ENCODE assay signal across 19 cellular contexts in the genomic region with DNA sequence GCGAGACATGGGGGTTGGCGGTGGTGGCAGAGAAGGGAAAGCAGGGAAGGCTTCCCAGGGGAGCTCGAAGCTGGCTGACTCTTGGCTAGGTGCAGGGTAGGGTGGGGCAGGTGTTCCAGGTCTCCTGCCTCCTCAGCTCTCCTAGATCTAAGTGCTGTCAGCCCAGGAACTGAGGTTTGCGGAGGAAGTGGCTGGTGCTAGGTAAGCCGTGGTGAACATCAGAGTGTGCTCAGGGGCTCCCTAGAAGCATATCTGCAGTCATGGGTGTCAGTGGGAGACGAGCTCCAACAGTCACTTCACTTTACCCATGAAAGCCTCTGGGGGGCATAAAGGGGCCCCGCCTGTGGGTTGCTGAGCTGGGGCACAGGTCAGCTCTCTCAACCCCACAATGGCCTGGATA. TPM values are rescaled to one million over a fixed set of nuclear protein-coding genes. Genes with fewer than 3 reads are reported as not detected.
A peak's percentile ranks its signal among the peaks of the same experiment; 100 is the strongest.
DNase-seq lines count a peak whose midpoint lies in the region; ATAC-seq and TF ChIP-seq lines count a peak whose summit lies in the region.
"Had no signal": no experiment of that assay in that cellular context is flagged by ENCODE, and none has a peak within 500 bp of the region (broad histone marks: within the 10 kb centered on the region; RNA-seq: fewer than 3 reads in every experiment).

No MANE protein-coding gene starts in this region.

- no peak overlapping the region for H4K8ac ChIP-seq in neuronal stem cell (ENCODE audit: low read depth, low read length)

- no peak overlapping the region for H3K4me3 ChIP-seq in coronary artery
- no peak overlapping the region for H3K4me3 ChIP-seq in neuronal stem cell (ENCODE audit: low read length in 2 of 2)
- H3K4me3 ChIP-seq: SJCRH30 had no signal

- CTCF ChIA-PET in RWPE1 (lab: Yijun Ruan, JAX), result no interaction called here
- CTCF ChIA-PET in activated CD4-positive, alpha-beta memory T cell treated with anti-CD3 and anti-CD28 coated beads for 36 hours (lab: Charles Lee), result interaction anchor here (7.7 kb wide), 1 partner anchor 74 kb away, joined by 246 read pairs; no protein-coding TSS in a partner anchor

- peak overlapping the region; percentile 93 for H2BK120ac ChIP-seq in neuronal stem cell (ENCODE audit: low read depth, low read length)

- peaks cover 6% of the 10 kb centered on the region for H3K79me1 ChIP-seq in neuronal stem cell (ENCODE audit: low read depth, low read length)

- peaks cover 0 to 5% (median 0%) of the 10 kb centered on the region in 3 experiments for H3K27me3 ChIP-seq in neuronal stem cell (ENCODE audit: control insufficient read depth in 3 of 3, insufficient read depth in 3 of 3, low read depth in 1 of 3, low read length in 3 of 3)
- H3K27me3 ChIP-seq: SJCRH30 had no signal

- peak overlapping the region; percentile 67 for H2BK12ac ChIP-seq in neuronal stem cell (ENCODE audit: low read length)

- peak overlapping the region; percentile 98 for H2AK5ac ChIP-seq in neuronal stem cell (ENCODE audit: low read depth, low read length)

- no peak overlapping the region for H3K27ac Mint-ChIP-seq in activated CD4-positive, alpha-beta memory T cell treated with anti-CD3 and anti-CD28 coated beads for 36 hours
- H3K27ac Mint-ChIP-seq: CD8-positive, alpha-beta T cell had no signal

- H3K23ac ChIP-seq in neuronal stem cell (ENCODE audit: low read depth, low read length, poor library complexity), result no peak overlapping the region

- peaks cover 0 to 44% of the 10 kb centered on the region in 2 donors for H3K4me1 ChIP-seq in neuronal stem cell (ENCODE audit: control insufficient read depth in 2 of 2, insufficient read depth in 1 of 2, low read depth in 1 of 2, low read length in 2 of 2)
- H3K4me1 ChIP-seq: SJCRH30 had no signal

- H3K4me2 ChIP-seq in neuronal stem cell (ENCODE audit: insufficient read depth, low read length, poor library complexity, severe bottlenecking), result no peak overlapping the region

- intact Hi-C loops in activated CD4-positive, alpha-beta memory T cell treated with anti-CD3 and anti-CD28 coated beads for 36 hours (cut with micrococcal nuclease), result no loop called here

- no peak overlapping the region for H3K14ac ChIP-seq in neuronal stem cell (ENCODE audit: low read length)

- DNase-seq in RWPE1 (ENCODE audit: low spot score), result no peak
- DNase-seq in coronary artery (ENCODE audit: low spot score), result peak; percentile 21
- DNase-seq in neuronal stem cell (ENCODE audit: low spot score), result no peak
- peak; percentile 19 for DNase-seq in ureter (ENCODE audit: low spot score)
- DNase-seq in NCI-H748 (lab: John Stamatoyannopoulos, UW; ENCODE audit: unreplicated experiment), result no peak
- no peak for DNase-seq in activated CD4-positive, alpha-beta memory T cell treated with anti-CD3 and anti-CD28 coated beads for 36 hours
- DNase-seq: CD8-positive, alpha-beta T cell; IMR-90; Karpas-422; MV-4-11; NCI-H1105 treated with DMSO at 0.1 percent for 48 hours; NCI-H2029 treated with DMSO at 0.1 percent for 48 hours; NCI-H2171; NCI-H345; NCI-H524; NCI-H82; SJCRH30 had no signal

- H3K18ac ChIP-seq in neuronal stem cell (ENCODE audit: low read length), result peak overlapping the region; percentile 97

- H3K9ac ChIP-seq in neuronal stem cell (ENCODE audit: low read depth, low read length, poor library complexity), result no peak overlapping the region

- POLR2A ChIA-PET in RWPE1 (lab: Yijun Ruan, JAX; ENCODE audit: low non-redundant PET), result no interaction called here
- POLR2A ChIA-PET in activated CD4-positive, alpha-beta memory T cell treated with anti-CD3 and anti-CD28 coated beads for 36 hours (lab: Charles Lee), result no interaction called here

- H3K36me3 Mint-ChIP-seq in activated CD4-positive, alpha-beta memory T cell treated with anti-CD3 and anti-CD28 coated beads for 36 hours, result no peaks in the 10 kb centered on the region
- H3K36me3 Mint-ChIP-seq: CD8-positive, alpha-beta T cell had no signal

- no peaks in the 10 kb centered on the region for H3K9me3 Mint-ChIP-seq in activated CD4-positive, alpha-beta memory T cell treated with anti-CD3 and anti-CD28 coated beads for 36 hours
- H3K9me3 Mint-ChIP-seq: CD8-positive, alpha-beta T cell had no signal

- TF ChIP-seq CTCF in RWPE1 (conservative IDR thresholded peaks at IDR 0.05; ENCODE audit: low read depth) (no peak), coronary artery (IDR thresholded peaks at IDR 0.05) (no peak)

- no peak for ATAC-seq in GM19023 (IDR thresholded peaks at IDR 0.05; ENCODE audit: unreplicated experiment)
- ATAC-seq: CD8-positive, alpha-beta T cell; Panc1 had no signal

- no CpG with 5 or more reads among the region's 7 CpGs for WGBS in neuronal stem cell (ENCODE audit: extremely low coverage in 2 of 2, insufficient read length in 2 of 2, insufficient replicate concordance in 1 of 2), 2 donors

- peak overlapping the region; percentile 79 for H3K27ac ChIP-seq in RWPE1
- no peak overlapping the region for H3K27ac ChIP-seq in coronary artery
- peak overlapping the region; percentile 0 for H3K27ac ChIP-seq in neuronal stem cell (replicated peaks; ENCODE audit: low read length)
- H3K27ac ChIP-seq: SJCRH30 had no signal

- peak overlapping the region; percentile 83 for H2BK5ac ChIP-seq in neuronal stem cell (ENCODE audit: low read length)

- H4K91ac ChIP-seq in neuronal stem cell (ENCODE audit: low read depth, low read length, poor library complexity), result peak overlapping the region; percentile 0

- no peak overlapping the region for H2AFZ ChIP-seq in neuronal stem cell (ENCODE audit: low read length)

- no peaks in the 10 kb centered on the region for H3K36me3 ChIP-seq in neuronal stem cell (replicated peaks in 1 of 2; ENCODE audit: control insufficient read depth in 2 of 2, insufficient read depth in 2 of 2, low read length in 2 of 2)
- H3K36me3 ChIP-seq: SJCRH30 had no signal

- no peaks in the 10 kb centered on the region for H3K4me1 Mint-ChIP-seq in activated CD4-positive, alpha-beta memory T cell treated with anti-CD3 and anti-CD28 coated beads for 36 hours (ENCODE audit: low read depth)

- H3K27me3 Mint-ChIP-seq in activated CD4-positive, alpha-beta memory T cell treated with anti-CD3 and anti-CD28 coated beads for 36 hours, result peaks cover 3% of the 10 kb centered on the region

- no peak overlapping the region for H3K4me3 Mint-ChIP-seq in activated CD4-positive, alpha-beta memory T cell treated with anti-CD3 and anti-CD28 coated beads for 36 hours
- H3K4me3 Mint-ChIP-seq: CD8-positive, alpha-beta T cell had no signal

- no peak overlapping the region for H3K4ac ChIP-seq in neuronal stem cell (ENCODE audit: low read length)

- H2BK15ac ChIP-seq in neuronal stem cell (ENCODE audit: low read length), result peak overlapping the region; percentile 52

- H3K9me3 ChIP-seq in neuronal stem cell (replicated peaks in 1 of 2; ENCODE audit: control insufficient read depth in 2 of 2, insufficient read depth in 1 of 2, low read depth in 1 of 2, low read length in 2 of 2), result peaks cover 0 to 9% of the 10 kb centered on the region in 2 donors
- H3K9me3 ChIP-seq: SJCRH30 had no signal

RNA-seq across cellular contexts. Expression of a gene that starts 34.1 kb away (rescaled TPM):
- polyA plus RNA-seq in neuronal stem cell (2013, experiment 1 of 2), result 38.1 TPM
- 36.3 TPM for polyA plus RNA-seq in neuronal stem cell (2013, experiment 2 of 2)
- total RNA-seq in ureter, result 16.4 TPM
- total RNA-seq in activated CD4-positive, alpha-beta memory T cell treated with anti-CD3 and anti-CD28 coated beads for 36 hours, result under 1 TPM; 0.52 to 0.58 TPM

Comparison
In these comparisons a context has a peak if more than half of its experiments do, and no peak if none do; other contexts are left out.
1. DNase-seq: peak in coronary artery (single experiment) and ureter (single experiment); none in RWPE1 (single experiment), neuronal stem cell (single experiment), NCI-H748 (single experiment) and activated CD4-positive, alpha-beta memory T cell treated with anti-CD3 and anti-CD28 coated beads for 36 hours (single experiment).
2. H3K27ac ChIP-seq: peak in RWPE1 (single experiment) and neuronal stem cell (single experiment); none in coronary artery (0 of 2).
3. RNA of a gene that starts 34.1 kb away (total RNA-seq): 16.4 TPM in ureter (single experiment); 0.52 to 0.58 TPM in activated CD4-positive, alpha-beta memory T cell treated with anti-CD3 and anti-CD28 coated beads for 36 hours; every median in the first group is over 10 times any median in the second.